In the genomic region with DNA sequence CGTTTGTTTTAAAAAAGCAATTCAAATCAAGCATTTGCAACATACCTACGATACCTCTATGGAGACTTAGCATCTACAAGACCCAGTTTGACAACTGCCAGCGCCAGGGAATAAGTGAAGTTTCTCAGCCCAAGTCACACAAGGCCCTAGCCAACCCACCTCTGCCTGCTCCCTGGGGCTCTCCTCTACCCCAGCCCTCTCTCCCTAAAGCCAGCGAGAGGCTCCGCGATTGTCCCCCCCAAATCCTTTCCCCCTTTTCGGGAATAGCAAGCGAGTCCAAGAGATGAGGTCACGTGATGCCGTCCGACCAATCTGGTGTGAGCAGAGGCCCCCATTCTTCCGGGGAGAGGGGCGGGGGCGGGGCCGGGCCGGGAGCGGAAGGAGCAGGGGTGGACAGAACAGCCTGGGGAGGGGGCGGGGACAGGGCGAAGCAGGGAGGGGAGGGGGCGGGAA, we compare ENCODE assay signal across 8 cellular contexts.
DNase-seq lines count a peak whose midpoint lies in the region; ATAC-seq and TF ChIP-seq lines count a peak whose summit lies in the region.

No MANE protein-coding gene starts in this region.

- H3K27ac ChIP-seq in CD4-positive, alpha-beta memory T cell (ENCODE audit: low read depth, low read length) = peak overlapping the region; percentile 50

- H3K4me3 ChIP-seq in CD4-positive, alpha-beta memory T cell (ENCODE audit: low read length in 2 of 2) = peak overlapping the region; percentile 71 to 92
- peak overlapping the region; percentile 59 for H3K4me3 ChIP-seq in fibroblast of villous mesenchyme (ENCODE audit: low read depth, low read length)

- intact Hi-C loops in CD4-positive, alpha-beta memory T cell (cut with micrococcal nuclease) = no loop called here

- H3K27me3 ChIP-seq in CD4-positive, alpha-beta memory T cell (ENCODE audit: insufficient read depth, low read length) = no peaks in the 10 kb centered on the region

- H3K4me1 Mint-ChIP-seq in CD4-positive, alpha-beta memory T cell = peaks cover 5 to 19% (median 12%) of the 10 kb centered on the region in 4 donors
- peaks cover 7% of the 10 kb centered on the region for H3K4me1 Mint-ChIP-seq in nephron

- no peaks in the 10 kb centered on the region for H3K9me3 ChIP-seq in CD4-positive, alpha-beta memory T cell (ENCODE audit: control insufficient read depth in 1 of 2, low read length in 2 of 2)

- peak overlapping the region; percentile 85 to 99 (median 95) for H3K27ac Mint-ChIP-seq in CD4-positive, alpha-beta memory T cell
- peak overlapping the region; percentile 91 to 98 (median 96) for H3K27ac Mint-ChIP-seq in nephron

- TF ChIP-seq CTCF in fibroblast of villous mesenchyme (IDR thresholded peaks at IDR 0.05; ENCODE audit: insufficient read depth, low read depth, low read length) (no peak), nephron (IDR thresholded peaks at IDR 0.05; ENCODE audit: unreplicated experiment in 3 of 3) (no peak)

- ATAC-seq in GM19468 (IDR thresholded peaks at IDR 0.05; ENCODE audit: extremely low read depth, unreplicated experiment) = peak; percentile 37

- POLR2A ChIA-PET in CD4-positive, alpha-beta memory T cell (lab: Charles Lee; ENCODE audit: partially characterized antibody) = interaction anchor here (2.8 kb wide), 1 partner anchor 465 kb away, joined by 13 read pairs; a partner anchor contains a TSS

- H3K9me3 Mint-ChIP-seq in CD4-positive, alpha-beta memory T cell = peaks cover 0 to 2% (median 0%) of the 10 kb centered on the region in 8 donors
- H3K9me3 Mint-ChIP-seq in nephron = no peaks in the 10 kb centered on the region

- H3K27me3 Mint-ChIP-seq in CD4-positive, alpha-beta memory T cell = no peaks in the 10 kb centered on the region
- peaks cover 4% of the 10 kb centered on the region for H3K27me3 Mint-ChIP-seq in nephron (ENCODE audit: low read depth)

- DNase-seq in CD4-positive, alpha-beta memory T cell = peak; percentile 71 to 86 (median 75)
- DNase-seq in HT1080 (ENCODE audit: low read depth) = peak; percentile 42
- DNase-seq in RKO (ENCODE audit: low spot score) = peak; percentile 79
- DNase-seq in activated T-helper 9 cell treated with anti-CD3 and anti-CD28 coated beads, Interleukin-2, amount 50 U/mL, for 16 hours (ENCODE audit: low read depth) = peak; percentile 74
- DNase-seq in fibroblast of villous mesenchyme (ENCODE audit: low read depth) = peak; percentile 47
- DNase-seq in stimulated activated naive CD4-positive, alpha-beta T cell (lab: John Stamatoyannopoulos, UW) = peak; percentile 73 to 89 (median 84)

- H3K4me1 ChIP-seq in CD4-positive, alpha-beta memory T cell (ENCODE audit: insufficient read depth, low read length) = peaks cover 13% of the 10 kb centered on the region

- peak overlapping the region; percentile 96 to 99 (median 97) for H3K4me3 Mint-ChIP-seq in CD4-positive, alpha-beta memory T cell
- peak overlapping the region; percentile 97 to 99 (median 98) for H3K4me3 Mint-ChIP-seq in nephron

- H3K36me3 ChIP-seq in CD4-positive, alpha-beta memory T cell (ENCODE audit: insufficient read depth, low read length) = no peaks in the 10 kb centered on the region

- peaks cover 0 to 2% of the 10 kb centered on the region in 2 donors for H3K36me3 Mint-ChIP-seq in CD4-positive, alpha-beta memory T cell
- no peaks in the 10 kb centered on the region for H3K36me3 Mint-ChIP-seq in nephron (ENCODE audit: low read depth)

- CTCF ChIA-PET in CD4-positive, alpha-beta memory T cell (lab: Charles Lee; ENCODE audit: partially characterized antibody) = interaction anchor here (1.6 kb wide), 1 partner anchor 11 kb away, joined by 4 read pairs; no protein-coding TSS in a partner anchor

Comparison
In these comparisons a context has a peak if more than half of its experiments do, and no peak if none do; other contexts are left out.
1. Peak in every context shown above with its lines: DNase-seq, ATAC-seq, H3K4me3 ChIP-seq and H3K27ac ChIP-seq.